Comparison of ENCODE assay signal across 1 cellular context in the genomic region with DNA sequence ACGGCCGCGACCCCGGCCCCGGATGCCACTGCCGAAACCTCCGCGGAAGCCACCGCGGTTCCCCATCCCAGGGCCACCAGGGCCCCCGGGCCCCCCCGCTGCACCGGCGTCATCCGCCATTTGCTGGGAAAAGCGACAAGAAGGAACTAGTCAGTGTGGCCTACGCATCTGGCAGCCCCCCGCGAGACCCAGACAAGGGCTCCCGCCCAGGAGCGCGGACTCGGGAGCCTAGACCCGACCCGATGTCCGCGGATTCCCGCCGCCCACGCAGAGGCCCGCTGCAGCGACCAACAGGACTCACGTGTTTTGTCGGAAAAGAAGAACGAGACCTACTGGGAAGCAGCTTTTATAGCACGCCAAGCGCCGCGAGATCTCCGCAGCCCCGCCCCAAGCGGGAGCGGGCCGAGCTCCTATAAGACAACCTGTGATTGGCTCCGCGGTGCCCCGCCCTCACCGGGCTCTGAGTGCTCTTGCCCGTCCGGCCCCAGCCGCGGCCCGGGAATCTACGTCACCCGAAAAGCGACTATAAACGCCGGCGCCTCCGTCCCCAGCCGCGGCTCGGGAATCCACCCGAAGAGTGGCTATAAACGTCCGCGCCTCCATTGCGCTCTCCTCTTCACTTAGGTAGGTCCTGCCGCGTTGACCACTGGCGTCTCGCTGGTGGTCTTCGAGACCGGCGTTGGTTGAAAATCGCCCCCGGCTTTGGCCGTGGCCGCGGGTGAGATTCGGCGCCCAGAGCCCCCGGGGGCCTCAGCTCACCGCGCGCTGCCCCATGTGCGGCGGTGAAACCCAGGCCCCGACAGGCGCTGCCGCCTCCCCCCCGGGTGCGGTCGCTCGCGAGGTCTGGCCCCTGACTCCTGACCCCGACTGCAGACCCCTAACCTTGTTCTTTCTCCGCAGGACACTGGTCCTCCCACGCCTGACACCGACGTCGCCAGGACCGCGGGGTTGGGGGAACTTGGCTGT.
A peak's percentile ranks its signal among the peaks of the same experiment; 100 is the strongest.
TF ChIP-seq lines count a peak whose summit lies in the region.

A gene (minus strand): TSS at position 321 of the 966 bp plus-strand sequence. CDS start 201 bp downstream, at position 120.

TF ChIP-seq in HepG2, 621 proteins besides CTCF, POLR2A, EP300 and RAD21 (continued from another document and continues in another):
- TF ChIP-seq, protein P1, sequence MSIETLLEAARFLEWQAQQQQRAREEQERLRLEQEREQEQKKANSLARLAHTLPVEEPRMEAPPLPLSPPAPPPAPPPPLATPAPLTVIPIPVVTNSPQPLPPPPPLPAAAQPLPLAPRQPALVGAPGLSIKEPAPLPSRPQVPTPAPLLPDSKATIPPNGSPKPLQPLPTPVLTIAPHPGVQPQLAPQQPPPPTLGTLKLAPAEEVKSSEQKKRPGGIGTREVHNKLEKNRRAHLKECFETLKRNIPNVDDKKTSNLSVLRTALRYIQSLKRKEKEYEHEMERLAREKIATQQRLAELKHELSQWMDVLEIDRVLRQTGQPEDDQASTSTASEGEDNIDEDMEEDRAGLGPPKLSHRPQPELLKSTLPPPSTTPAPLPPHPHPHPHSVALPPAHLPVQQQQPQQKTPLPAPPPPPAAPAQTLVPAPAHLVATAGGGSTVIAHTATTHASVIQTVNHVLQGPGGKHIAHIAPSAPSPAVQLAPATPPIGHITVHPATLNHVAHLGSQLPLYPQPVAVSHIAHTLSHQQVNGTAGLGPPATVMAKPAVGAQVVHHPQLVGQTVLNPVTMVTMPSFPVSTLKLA (IDR thresholded peaks at IDR 0.05), result no peak
- TF ChIP-seq ZKSCAN1 (IDR thresholded peaks at IDR 0.05; ENCODE audit: low read length) (0 out of 2 replicates have a peak, but pooled peaks have one; percentile 61), RCOR2 (CRISPR knock-in tag; IDR thresholded peaks at IDR 0.05) (no peak), CEBPB (IDR thresholded peaks at IDR 0.05; ENCODE audit: borderline replicate concordance, low read depth, low read length) (no peak), STAG1 (CRISPR knock-in tag; IDR thresholded peaks at IDR 0.05) (no peak), ZNF33A (CRISPR knock-in tag; IDR thresholded peaks at IDR 0.05; ENCODE audit: borderline replicate concordance) (peak; percentile 69), MTF1 (CRISPR knock-in tag; IDR thresholded peaks at IDR 0.05) (0 out of 2 replicates have a peak, but pooled peaks have one; percentile 34), ZNF780A (CRISPR knock-in tag; IDR thresholded peaks at IDR 0.05) (no peak), MLLT10 (CRISPR knock-in tag; IDR thresholded peaks at IDR 0.05) (no peak), TGIF2 (CRISPR knock-in tag; IDR thresholded peaks at IDR 0.05) (peak; percentile 82), ZNF589 (CRISPR knock-in tag; conservative IDR thresholded peaks at IDR 0.05) (no peak), GABPA (IDR thresholded peaks at IDR 0.05; ENCODE audit: low read depth, low read length) (peak; percentile 40), GABPA (CRISPR knock-in tag; IDR thresholded peaks at IDR 0.05; ENCODE audit: low read depth) (peak; percentile 84), ZNF530 (CRISPR knock-in tag; IDR thresholded peaks at IDR 0.05; ENCODE audit: low read depth) (0 out of 2 replicates have a peak, but pooled peaks have one; percentile 19), MED8 (CRISPR knock-in tag; IDR thresholded peaks at IDR 0.05; ENCODE audit: insufficient replicate concordance) (no peak), SOX13 (IDR thresholded peaks at IDR 0.05) (no peak), SOX13 (CRISPR knock-in tag; conservative IDR thresholded peaks at IDR 0.05 in 1 of 2, IDR thresholded peaks at IDR 0.05 in 1 of 2) (no peak; a peak in 1 of 4 replicates), PHF20 (CRISPR knock-in tag; IDR thresholded peaks at IDR 0.05) (peak; percentile 88), BRD4 (CRISPR knock-in tag; IDR thresholded peaks at IDR 0.05) (peak; percentile 77), ZNF230 (CRISPR knock-in tag; IDR thresholded peaks at IDR 0.05) (peak; percentile 74; the same call in 1 of the 2 replicates), CBX1 (IDR thresholded peaks at IDR 0.05; ENCODE audit: low read depth) (peak; percentile 41), ZNF549 (CRISPR knock-in tag; IDR thresholded peaks at IDR 0.05) (no peak), ZNF713 (CRISPR knock-in tag; IDR thresholded peaks at IDR 0.05) (no peak), KMT2B (CRISPR knock-in tag; IDR thresholded peaks at IDR 0.05) (no peak), NBN (conservative IDR thresholded peaks at IDR 0.05) (no peak), SRSF4 (IDR thresholded peaks at IDR 0.05; ENCODE audit: low read depth, low read length, poor library complexity, severe bottlenecking) (no peak), RBFOX2 (IDR thresholded peaks at IDR 0.05; ENCODE audit: low read depth, low read length) (peak; percentile 100), MAFK (conservative IDR thresholded peaks at IDR 0.05 in 1 of 2, IDR thresholded peaks at IDR 0.05 in 1 of 2; ENCODE audit: low read length in 2 of 2) (no peak), RAD51 (IDR thresholded peaks at IDR 0.05; ENCODE audit: borderline replicate concordance) (no peak), ESRRA (CRISPR knock-in tag; IDR thresholded peaks at IDR 0.05; ENCODE audit: low read depth) (peak; percentile 50; the same call in 1 of the 2 replicates)
- TF ChIP-seq, protein P2, sequence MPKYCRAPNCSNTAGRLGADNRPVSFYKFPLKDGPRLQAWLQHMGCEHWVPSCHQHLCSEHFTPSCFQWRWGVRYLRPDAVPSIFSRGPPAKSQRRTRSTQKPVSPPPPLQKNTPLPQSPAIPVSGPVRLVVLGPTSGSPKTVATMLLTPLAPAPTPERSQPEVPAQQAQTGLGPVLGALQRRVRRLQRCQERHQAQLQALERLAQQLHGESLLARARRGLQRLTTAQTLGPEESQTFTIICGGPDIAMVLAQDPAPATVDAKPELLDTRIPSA (CRISPR knock-in tag; IDR thresholded peaks at IDR 0.05; ENCODE audit: borderline replicate concordance), result peak; percentile 79; the same call in 1 of the 2 replicates
- TF ChIP-seq, protein P3, sequence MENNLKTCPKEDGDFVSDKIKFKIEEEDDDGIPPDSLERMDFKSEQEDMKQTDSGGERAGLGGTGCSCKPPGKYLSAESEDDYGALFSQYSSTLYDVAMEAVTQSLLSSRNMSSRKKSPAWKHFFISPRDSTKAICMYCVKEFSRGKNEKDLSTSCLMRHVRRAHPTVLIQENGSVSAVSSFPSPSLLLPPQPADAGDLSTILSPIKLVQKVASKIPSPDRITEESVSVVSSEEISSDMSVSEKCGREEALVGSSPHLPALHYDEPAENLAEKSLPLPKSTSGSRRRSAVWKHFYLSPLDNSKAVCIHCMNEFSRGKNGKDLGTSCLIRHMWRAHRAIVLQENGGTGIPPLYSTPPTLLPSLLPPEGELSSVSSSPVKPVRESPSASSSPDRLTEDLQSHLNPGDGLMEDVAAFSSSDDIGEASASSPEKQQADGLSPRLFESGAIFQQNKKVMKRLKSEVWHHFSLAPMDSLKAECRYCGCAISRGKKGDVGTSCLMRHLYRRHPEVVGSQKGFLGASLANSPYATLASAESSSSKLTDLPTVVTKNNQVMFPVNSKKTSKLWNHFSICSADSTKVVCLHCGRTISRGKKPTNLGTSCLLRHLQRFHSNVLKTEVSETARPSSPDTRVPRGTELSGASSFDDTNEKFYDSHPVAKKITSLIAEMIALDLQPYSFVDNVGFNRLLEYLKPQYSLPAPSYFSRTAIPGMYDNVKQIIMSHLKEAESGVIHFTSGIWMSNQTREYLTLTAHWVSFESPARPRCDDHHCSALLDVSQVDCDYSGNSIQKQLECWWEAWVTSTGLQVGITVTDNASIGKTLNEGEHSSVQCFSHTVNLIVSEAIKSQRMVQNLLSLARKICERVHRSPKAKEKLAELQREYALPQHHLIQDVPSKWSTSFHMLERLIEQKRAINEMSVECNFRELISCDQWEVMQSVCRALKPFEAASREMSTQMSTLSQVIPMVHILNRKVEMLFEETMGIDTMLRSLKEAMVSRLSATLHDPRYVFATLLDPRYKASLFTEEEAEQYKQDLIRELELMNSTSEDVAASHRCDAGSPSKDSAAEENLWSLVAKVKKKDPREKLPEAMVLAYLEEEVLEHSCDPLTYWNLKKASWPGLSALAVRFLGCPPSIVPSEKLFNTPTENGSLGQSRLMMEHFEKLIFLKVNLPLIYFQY (CRISPR knock-in tag; IDR thresholded peaks at IDR 0.05; ENCODE audit: borderline replicate concordance), result 0 out of 2 replicates have a peak, but pooled peaks have one; percentile 58
- TF ChIP-seq, protein P4, sequence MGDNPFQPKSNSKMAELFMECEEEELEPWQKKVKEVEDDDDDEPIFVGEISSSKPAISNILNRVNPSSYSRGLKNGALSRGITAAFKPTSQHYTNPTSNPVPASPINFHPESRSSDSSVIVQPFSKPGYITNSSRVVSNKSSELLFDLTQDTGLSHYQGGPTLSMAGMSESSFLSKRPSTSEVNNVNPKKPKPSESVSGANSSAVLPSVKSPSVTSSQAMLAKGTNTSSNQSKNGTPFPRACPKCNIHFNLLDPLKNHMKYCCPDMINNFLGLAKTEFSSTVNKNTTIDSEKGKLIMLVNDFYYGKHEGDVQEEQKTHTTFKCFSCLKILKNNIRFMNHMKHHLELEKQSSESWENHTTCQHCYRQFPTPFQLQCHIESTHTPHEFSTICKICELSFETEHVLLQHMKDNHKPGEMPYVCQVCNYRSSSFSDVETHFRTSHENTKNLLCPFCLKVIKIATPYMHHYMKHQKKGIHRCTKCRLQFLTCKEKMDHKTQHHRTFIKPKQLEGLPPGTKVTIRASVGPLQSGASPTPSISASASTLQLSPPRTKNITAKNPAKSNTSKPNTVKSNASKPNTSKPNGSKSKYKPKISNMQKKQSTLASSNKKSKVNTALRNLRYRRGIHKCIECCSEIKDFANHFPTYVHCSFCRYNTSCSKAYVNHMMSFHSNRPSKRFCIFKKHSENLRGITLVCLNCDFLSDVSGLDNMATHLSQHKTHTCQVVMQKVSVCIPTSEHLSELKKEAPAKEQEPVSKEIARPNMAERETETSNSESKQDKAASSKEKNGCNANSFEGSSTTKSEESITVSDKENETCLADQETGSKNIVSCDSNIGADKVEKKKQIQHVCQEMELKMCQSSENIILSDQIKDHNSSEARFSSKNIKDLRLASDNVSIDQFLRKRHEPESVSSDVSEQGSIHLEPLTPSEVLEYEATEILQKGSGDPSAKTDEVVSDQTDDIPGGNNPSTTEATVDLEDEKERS (CRISPR knock-in tag; IDR thresholded peaks at IDR 0.05), result 0 out of 2 replicates have a peak, but pooled peaks have one; percentile 75
- TF ChIP-seq, protein P5, sequence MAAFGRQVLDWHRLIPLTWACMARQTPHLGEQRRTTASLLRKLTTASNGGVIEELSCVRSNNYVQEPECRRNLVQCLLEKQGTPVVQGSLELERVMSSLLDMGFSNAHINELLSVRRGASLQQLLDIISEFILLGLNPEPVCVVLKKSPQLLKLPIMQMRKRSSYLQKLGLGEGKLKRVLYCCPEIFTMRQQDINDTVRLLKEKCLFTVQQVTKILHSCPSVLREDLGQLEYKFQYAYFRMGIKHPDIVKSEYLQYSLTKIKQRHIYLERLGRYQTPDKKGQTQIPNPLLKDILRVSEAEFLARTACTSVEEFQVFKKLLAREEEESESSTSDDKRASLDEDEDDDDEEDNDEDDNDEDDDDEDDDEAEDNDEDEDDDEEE (CRISPR knock-in tag; IDR thresholded peaks at IDR 0.05), result 0 out of 2 replicates have a peak, but pooled peaks have one; percentile 34
- TF ChIP-seq, protein P6, sequence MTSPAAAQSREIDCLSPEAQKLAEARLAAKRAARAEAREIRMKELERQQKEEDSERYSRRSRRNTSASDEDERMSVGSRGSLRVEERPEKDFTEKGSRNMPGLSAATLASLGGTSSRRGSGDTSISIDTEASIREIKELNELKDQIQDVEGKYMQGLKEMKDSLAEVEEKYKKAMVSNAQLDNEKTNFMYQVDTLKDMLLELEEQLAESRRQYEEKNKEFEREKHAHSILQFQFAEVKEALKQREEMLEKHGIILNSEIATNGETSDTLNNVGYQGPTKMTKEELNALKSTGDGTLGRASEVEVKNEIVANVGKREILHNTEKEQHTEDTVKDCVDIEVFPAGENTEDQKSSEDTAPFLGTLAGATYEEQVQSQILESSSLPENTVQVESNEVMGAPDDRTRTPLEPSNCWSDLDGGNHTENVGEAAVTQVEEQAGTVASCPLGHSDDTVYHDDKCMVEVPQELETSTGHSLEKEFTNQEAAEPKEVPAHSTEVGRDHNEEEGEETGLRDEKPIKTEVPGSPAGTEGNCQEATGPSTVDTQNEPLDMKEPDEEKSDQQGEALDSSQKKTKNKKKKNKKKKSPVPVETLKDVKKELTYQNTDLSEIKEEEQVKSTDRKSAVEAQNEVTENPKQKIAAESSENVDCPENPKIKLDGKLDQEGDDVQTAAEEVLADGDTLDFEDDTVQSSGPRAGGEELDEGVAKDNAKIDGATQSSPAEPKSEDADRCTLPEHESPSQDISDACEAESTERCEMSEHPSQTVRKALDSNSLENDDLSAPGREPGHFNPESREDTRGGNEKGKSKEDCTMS (CRISPR knock-in tag; conservative IDR thresholded peaks at IDR 0.05), result no peak
- TF ChIP-seq, protein P7, sequence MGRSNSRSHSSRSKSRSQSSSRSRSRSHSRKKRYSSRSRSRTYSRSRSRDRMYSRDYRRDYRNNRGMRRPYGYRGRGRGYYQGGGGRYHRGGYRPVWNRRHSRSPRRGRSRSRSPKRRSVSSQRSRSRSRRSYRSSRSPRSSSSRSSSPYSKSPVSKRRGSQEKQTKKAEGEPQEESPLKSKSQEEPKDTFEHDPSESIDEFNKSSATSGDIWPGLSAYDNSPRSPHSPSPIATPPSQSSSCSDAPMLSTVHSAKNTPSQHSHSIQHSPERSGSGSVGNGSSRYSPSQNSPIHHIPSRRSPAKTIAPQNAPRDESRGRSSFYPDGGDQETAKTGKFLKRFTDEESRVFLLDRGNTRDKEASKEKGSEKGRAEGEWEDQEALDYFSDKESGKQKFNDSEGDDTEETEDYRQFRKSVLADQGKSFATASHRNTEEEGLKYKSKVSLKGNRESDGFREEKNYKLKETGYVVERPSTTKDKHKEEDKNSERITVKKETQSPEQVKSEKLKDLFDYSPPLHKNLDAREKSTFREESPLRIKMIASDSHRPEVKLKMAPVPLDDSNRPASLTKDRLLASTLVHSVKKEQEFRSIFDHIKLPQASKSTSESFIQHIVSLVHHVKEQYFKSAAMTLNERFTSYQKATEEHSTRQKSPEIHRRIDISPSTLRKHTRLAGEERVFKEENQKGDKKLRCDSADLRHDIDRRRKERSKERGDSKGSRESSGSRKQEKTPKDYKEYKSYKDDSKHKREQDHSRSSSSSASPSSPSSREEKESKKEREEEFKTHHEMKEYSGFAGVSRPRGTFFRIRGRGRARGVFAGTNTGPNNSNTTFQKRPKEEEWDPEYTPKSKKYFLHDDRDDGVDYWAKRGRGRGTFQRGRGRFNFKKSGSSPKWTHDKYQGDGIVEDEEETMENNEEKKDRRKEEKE (IDR thresholded peaks at IDR 0.05), result no peak
- TF ChIP-seq, protein P8, sequence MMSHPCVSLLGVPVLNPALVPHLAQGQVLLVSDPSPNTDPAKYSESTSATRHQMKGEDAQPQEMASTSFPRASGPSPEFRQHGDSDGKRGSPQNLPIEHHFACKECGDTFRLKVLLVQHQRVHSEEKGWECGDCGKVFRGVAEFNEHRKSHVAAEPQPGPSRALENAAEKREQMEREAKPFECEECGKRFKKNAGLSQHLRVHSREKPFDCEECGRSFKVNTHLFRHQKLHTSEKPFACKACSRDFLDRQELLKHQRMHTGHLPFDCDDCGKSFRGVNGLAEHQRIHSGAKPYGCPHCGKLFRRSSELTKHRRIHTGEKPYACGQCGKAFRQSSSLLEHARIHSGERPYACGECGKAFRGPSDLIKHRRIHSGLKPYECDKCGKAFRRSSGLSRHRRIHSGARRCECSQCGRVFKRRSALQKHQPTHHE (CRISPR knock-in tag; IDR thresholded peaks at IDR 0.05; ENCODE audit: borderline replicate concordance), result 0 out of 2 replicates have a peak, but pooled peaks have one; percentile 8
